ENCODE assay signal across 1 cellular context in genomic region chr11:69122642-69123431, GRCh38.
TF ChIP-seq lines count a peak whose summit lies in the region.

No MANE protein-coding gene starts in this region.

TF ChIP-seq in H1, 55 proteins besides CTCF, POLR2A, EP300 and RAD21:
- no peak for TF ChIP-seq RNF2 (IDR thresholded peaks at IDR 0.05; ENCODE audit: borderline replicate concordance, low read depth, low read length, missing control alignments, poor library complexity, severe bottlenecking)
- TF ChIP-seq CTBP2 (IDR thresholded peaks at IDR 0.05; ENCODE audit: borderline replicate concordance, insufficient read depth, insufficient read length, low read length), result no peak
- TF ChIP-seq TEAD4 (IDR thresholded peaks at IDR 0.05; ENCODE audit: low read depth, low read length), result peak; percentile 98
- TF ChIP-seq TAF7 (optimal IDR thresholded peaks at IDR 0.05; ENCODE audit: borderline replicate concordance, low read depth, low read length), result no peak
- TF ChIP-seq CBX8 (IDR thresholded peaks at IDR 0.05; ENCODE audit: borderline replicate concordance, low read depth, low read length), result no peak
- no peak for TF ChIP-seq CEBPB (IDR thresholded peaks at IDR 0.05; ENCODE audit: low read depth, low read length)
- 0 out of 4 replicates have a peak, but pooled peaks of 1 of the 2 experiments have one; percentile 19 for TF ChIP-seq SIN3A (conservative IDR thresholded peaks at IDR 0.05 in 1 of 2, IDR thresholded peaks at IDR 0.05 in 1 of 2; ENCODE audit: low read depth in 1 of 2, low read length in 2 of 2)
- TF ChIP-seq MAFK (IDR thresholded peaks at IDR 0.05; ENCODE audit: low read depth, low read length), result no peak
- no peak for TF ChIP-seq PHF8 (conservative IDR thresholded peaks at IDR 0.05; ENCODE audit: low read depth, low read length)
- peak; percentile 32; the same call in 1 of the 2 replicates for TF ChIP-seq RXRA (IDR thresholded peaks at IDR 0.05; ENCODE audit: insufficient read depth, low read depth, low read length)
- TF ChIP-seq GTF2F1 (IDR thresholded peaks at IDR 0.05; ENCODE audit: borderline replicate concordance, low read depth, low read length), result no peak
- TF ChIP-seq ZNF274 (IDR thresholded peaks at IDR 0.05; ENCODE audit: borderline replicate concordance, extremely low read depth, low read length), result no peak
- no peak for TF ChIP-seq CHD1 (IDR thresholded peaks at IDR 0.05; ENCODE audit: low read depth, low read length)
- TF ChIP-seq CBX5 (IDR thresholded peaks at IDR 0.05; ENCODE audit: low read depth, low read length), result no peak
- TF ChIP-seq YY1 (IDR thresholded peaks at IDR 0.05; ENCODE audit: low read depth, low read length), result no peak
- no peak for TF ChIP-seq SIX5 (IDR thresholded peaks at IDR 0.05; ENCODE audit: low read depth, low read length)
- peak; percentile 55; the same call in 1 of the 2 replicates for TF ChIP-seq SRF (IDR thresholded peaks at IDR 0.05; ENCODE audit: low read depth, low read length)
- TF ChIP-seq RBBP5 (IDR thresholded peaks at IDR 0.05; ENCODE audit: borderline replicate concordance, low read depth, low read length), result no peak; the same call in 1 of the 2 replicates
- TF ChIP-seq JUN (IDR thresholded peaks at IDR 0.05; ENCODE audit: low read depth, low read length), result peak; percentile 95
- TF ChIP-seq HDAC6 (IDR thresholded peaks at IDR 0.05; ENCODE audit: low read depth, low read length), result no peak
- TF ChIP-seq NANOG (IDR thresholded peaks at IDR 0.05; ENCODE audit: insufficient read depth, low read depth, low read length, poor library complexity, severe bottlenecking), result no peak
- TF ChIP-seq JUND (IDR thresholded peaks at IDR 0.05; ENCODE audit: low read length), result peak; percentile 99
- TF ChIP-seq FOSL1 (IDR thresholded peaks at IDR 0.05; ENCODE audit: insufficient read depth, low read depth, low read length), result 0 out of 2 replicates have a peak, but pooled peaks have one; percentile 73
- TF ChIP-seq SP1 (IDR thresholded peaks at IDR 0.05; ENCODE audit: low read depth, low read length), result peak; percentile 37; the same call in 1 of the 2 replicates
- no peak for TF ChIP-seq RFX5 (IDR thresholded peaks at IDR 0.05; ENCODE audit: borderline replicate concordance, low read depth, low read length)
- no peak for TF ChIP-seq SUZ12 (IDR thresholded peaks at IDR 0.05; ENCODE audit: low read length)
- TF ChIP-seq SIRT6 (IDR thresholded peaks at IDR 0.05; ENCODE audit: low read length), result no peak
- no peak for TF ChIP-seq TAF1 (IDR thresholded peaks at IDR 0.05; ENCODE audit: low read depth, low read length)
- no peak for TF ChIP-seq ASH2L (IDR thresholded peaks at IDR 0.05; ENCODE audit: low read length)
- peak; percentile 80 for TF ChIP-seq ATF3 (IDR thresholded peaks at IDR 0.05; ENCODE audit: insufficient read depth, low read depth, low read length)
- TF ChIP-seq, protein P1, sequence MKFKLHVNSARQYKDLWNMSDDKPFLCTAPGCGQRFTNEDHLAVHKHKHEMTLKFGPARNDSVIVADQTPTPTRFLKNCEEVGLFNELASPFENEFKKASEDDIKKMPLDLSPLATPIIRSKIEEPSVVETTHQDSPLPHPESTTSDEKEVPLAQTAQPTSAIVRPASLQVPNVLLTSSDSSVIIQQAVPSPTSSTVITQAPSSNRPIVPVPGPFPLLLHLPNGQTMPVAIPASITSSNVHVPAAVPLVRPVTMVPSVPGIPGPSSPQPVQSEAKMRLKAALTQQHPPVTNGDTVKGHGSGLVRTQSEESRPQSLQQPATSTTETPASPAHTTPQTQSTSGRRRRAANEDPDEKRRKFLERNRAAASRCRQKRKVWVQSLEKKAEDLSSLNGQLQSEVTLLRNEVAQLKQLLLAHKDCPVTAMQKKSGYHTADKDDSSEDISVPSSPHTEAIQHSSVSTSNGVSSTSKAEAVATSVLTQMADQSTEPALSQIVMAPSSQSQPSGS (IDR thresholded peaks at IDR 0.05; ENCODE audit: low read length), result no peak
- peak; percentile 22; the same call in 1 of the 2 replicates for TF ChIP-seq POLR2AphosphoS5 (IDR thresholded peaks at IDR 0.05; ENCODE audit: low read depth, low read length)
- TF ChIP-seq EGR1 (IDR thresholded peaks at IDR 0.05; ENCODE audit: borderline replicate concordance, low read depth, low read length), result peak; percentile 68
- no peak for TF ChIP-seq KDM5A (IDR thresholded peaks at IDR 0.05; ENCODE audit: low read length)
- TF ChIP-seq KDM1A (IDR thresholded peaks at IDR 0.05; ENCODE audit: borderline replicate concordance, low read length), result peak; percentile 86
- TF ChIP-seq SP4 (IDR thresholded peaks at IDR 0.05; ENCODE audit: low read length), result no peak
- 0 out of 2 replicates have a peak, but pooled peaks have one; percentile 37 for TF ChIP-seq TCF12 (IDR thresholded peaks at IDR 0.05; ENCODE audit: low read depth, low read length)
- TF ChIP-seq, protein P2, sequence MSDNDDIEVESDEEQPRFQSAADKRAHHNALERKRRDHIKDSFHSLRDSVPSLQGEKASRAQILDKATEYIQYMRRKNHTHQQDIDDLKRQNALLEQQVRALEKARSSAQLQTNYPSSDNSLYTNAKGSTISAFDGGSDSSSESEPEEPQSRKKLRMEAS (IDR thresholded peaks at IDR 0.05), result peak; percentile 79
- peak in 1 of 2 experiments; percentile 78; a peak in 1 of 4 replicates for TF ChIP-seq HDAC2 (IDR thresholded peaks at IDR 0.05; ENCODE audit: borderline replicate concordance in 1 of 2, low read depth in 2 of 2, low read length in 2 of 2)
- TF ChIP-seq CREB1 (IDR thresholded peaks at IDR 0.05), result peak; percentile 65
- TF ChIP-seq, protein P3, sequence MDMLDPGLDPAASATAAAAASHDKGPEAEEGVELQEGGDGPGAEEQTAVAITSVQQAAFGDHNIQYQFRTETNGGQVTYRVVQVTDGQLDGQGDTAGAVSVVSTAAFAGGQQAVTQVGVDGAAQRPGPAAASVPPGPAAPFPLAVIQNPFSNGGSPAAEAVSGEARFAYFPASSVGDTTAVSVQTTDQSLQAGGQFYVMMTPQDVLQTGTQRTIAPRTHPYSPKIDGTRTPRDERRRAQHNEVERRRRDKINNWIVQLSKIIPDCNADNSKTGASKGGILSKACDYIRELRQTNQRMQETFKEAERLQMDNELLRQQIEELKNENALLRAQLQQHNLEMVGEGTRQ (IDR thresholded peaks at IDR 0.05; ENCODE audit: low read length), result no peak
- no peak for TF ChIP-seq BRCA1 (IDR thresholded peaks at IDR 0.05; ENCODE audit: low read depth, low read length)
- TF ChIP-seq, protein P4, sequence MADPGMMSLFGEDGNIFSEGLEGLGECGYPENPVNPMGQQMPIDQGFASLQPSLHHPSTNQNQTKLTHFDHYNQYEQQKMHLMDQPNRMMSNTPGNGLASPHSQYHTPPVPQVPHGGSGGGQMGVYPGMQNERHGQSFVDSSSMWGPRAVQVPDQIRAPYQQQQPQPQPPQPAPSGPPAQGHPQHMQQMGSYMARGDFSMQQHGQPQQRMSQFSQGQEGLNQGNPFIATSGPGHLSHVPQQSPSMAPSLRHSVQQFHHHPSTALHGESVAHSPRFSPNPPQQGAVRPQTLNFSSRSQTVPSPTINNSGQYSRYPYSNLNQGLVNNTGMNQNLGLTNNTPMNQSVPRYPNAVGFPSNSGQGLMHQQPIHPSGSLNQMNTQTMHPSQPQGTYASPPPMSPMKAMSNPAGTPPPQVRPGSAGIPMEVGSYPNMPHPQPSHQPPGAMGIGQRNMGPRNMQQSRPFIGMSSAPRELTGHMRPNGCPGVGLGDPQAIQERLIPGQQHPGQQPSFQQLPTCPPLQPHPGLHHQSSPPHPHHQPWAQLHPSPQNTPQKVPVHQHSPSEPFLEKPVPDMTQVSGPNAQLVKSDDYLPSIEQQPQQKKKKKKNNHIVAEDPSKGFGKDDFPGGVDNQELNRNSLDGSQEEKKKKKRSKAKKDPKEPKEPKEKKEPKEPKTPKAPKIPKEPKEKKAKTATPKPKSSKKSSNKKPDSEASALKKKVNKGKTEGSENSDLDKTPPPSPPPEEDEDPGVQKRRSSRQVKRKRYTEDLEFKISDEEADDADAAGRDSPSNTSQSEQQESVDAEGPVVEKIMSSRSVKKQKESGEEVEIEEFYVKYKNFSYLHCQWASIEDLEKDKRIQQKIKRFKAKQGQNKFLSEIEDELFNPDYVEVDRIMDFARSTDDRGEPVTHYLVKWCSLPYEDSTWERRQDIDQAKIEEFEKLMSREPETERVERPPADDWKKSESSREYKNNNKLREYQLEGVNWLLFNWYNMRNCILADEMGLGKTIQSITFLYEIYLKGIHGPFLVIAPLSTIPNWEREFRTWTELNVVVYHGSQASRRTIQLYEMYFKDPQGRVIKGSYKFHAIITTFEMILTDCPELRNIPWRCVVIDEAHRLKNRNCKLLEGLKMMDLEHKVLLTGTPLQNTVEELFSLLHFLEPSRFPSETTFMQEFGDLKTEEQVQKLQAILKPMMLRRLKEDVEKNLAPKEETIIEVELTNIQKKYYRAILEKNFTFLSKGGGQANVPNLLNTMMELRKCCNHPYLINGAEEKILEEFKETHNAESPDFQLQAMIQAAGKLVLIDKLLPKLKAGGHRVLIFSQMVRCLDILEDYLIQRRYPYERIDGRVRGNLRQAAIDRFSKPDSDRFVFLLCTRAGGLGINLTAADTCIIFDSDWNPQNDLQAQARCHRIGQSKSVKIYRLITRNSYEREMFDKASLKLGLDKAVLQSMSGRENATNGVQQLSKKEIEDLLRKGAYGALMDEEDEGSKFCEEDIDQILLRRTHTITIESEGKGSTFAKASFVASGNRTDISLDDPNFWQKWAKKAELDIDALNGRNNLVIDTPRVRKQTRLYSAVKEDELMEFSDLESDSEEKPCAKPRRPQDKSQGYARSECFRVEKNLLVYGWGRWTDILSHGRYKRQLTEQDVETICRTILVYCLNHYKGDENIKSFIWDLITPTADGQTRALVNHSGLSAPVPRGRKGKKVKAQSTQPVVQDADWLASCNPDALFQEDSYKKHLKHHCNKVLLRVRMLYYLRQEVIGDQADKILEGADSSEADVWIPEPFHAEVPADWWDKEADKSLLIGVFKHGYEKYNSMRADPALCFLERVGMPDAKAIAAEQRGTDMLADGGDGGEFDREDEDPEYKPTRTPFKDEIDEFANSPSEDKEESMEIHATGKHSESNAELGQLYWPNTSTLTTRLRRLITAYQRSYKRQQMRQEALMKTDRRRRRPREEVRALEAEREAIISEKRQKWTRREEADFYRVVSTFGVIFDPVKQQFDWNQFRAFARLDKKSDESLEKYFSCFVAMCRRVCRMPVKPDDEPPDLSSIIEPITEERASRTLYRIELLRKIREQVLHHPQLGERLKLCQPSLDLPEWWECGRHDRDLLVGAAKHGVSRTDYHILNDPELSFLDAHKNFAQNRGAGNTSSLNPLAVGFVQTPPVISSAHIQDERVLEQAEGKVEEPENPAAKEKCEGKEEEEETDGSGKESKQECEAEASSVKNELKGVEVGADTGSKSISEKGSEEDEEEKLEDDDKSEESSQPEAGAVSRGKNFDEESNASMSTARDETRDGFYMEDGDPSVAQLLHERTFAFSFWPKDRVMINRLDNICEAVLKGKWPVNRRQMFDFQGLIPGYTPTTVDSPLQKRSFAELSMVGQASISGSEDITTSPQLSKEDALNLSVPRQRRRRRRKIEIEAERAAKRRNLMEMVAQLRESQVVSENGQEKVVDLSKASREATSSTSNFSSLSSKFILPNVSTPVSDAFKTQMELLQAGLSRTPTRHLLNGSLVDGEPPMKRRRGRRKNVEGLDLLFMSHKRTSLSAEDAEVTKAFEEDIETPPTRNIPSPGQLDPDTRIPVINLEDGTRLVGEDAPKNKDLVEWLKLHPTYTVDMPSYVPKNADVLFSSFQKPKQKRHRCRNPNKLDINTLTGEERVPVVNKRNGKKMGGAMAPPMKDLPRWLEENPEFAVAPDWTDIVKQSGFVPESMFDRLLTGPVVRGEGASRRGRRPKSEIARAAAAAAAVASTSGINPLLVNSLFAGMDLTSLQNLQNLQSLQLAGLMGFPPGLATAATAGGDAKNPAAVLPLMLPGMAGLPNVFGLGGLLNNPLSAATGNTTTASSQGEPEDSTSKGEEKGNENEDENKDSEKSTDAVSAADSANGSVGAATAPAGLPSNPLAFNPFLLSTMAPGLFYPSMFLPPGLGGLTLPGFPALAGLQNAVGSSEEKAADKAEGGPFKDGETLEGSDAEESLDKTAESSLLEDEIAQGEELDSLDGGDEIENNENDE (IDR thresholded peaks at IDR 0.05; ENCODE audit: insufficient replicate concordance, low read length), result no peak
- 0 out of 2 replicates have a peak, but pooled peaks have one; percentile 10 for TF ChIP-seq CHD2 (IDR thresholded peaks at IDR 0.05; ENCODE audit: low read length)
- TF ChIP-seq SP2 (IDR thresholded peaks at IDR 0.05; ENCODE audit: low read length), result no peak
- TF ChIP-seq GABPA (IDR thresholded peaks at IDR 0.05; ENCODE audit: borderline replicate concordance, insufficient read depth, low read length), result 0 out of 2 replicates have a peak, but pooled peaks have one; percentile 26
- TF ChIP-seq EZH2 (IDR thresholded peaks at IDR 0.05; ENCODE audit: low read depth, low read length, severe bottlenecking), result no peak
- peak; percentile 26; the same call in 1 of the 2 replicates for TF ChIP-seq TBP (IDR thresholded peaks at IDR 0.05; ENCODE audit: low read depth, low read length)
- TF ChIP-seq POU5F1 (IDR thresholded peaks at IDR 0.05; ENCODE audit: low read depth, low read length), result no peak
- no peak for TF ChIP-seq KDM4A (IDR thresholded peaks at IDR 0.05; ENCODE audit: low read depth, low read length, severe bottlenecking)
- no peak for TF ChIP-seq BCL11A (IDR thresholded peaks at IDR 0.05; ENCODE audit: low read depth in 2 of 2, low read length in 2 of 2)
- no peak for TF ChIP-seq BACH1 (IDR thresholded peaks at IDR 0.05; ENCODE audit: low read length)
- no peak for TF ChIP-seq NRF1 (IDR thresholded peaks at IDR 0.05; ENCODE audit: low read depth, low read length)
- TF ChIP-seq SAP30 (IDR thresholded peaks at IDR 0.05; ENCODE audit: insufficient read depth, insufficient replicate concordance, low read length), result no peak
- peak; percentile 32; the same call in 1 of the 2 replicates for TF ChIP-seq E2F6 (IDR thresholded peaks at IDR 0.05)
TF ChIP-seq in H1: peak in this region for 20.
